ENCODE assay signal across 24 cellular contexts in the genomic region with DNA sequence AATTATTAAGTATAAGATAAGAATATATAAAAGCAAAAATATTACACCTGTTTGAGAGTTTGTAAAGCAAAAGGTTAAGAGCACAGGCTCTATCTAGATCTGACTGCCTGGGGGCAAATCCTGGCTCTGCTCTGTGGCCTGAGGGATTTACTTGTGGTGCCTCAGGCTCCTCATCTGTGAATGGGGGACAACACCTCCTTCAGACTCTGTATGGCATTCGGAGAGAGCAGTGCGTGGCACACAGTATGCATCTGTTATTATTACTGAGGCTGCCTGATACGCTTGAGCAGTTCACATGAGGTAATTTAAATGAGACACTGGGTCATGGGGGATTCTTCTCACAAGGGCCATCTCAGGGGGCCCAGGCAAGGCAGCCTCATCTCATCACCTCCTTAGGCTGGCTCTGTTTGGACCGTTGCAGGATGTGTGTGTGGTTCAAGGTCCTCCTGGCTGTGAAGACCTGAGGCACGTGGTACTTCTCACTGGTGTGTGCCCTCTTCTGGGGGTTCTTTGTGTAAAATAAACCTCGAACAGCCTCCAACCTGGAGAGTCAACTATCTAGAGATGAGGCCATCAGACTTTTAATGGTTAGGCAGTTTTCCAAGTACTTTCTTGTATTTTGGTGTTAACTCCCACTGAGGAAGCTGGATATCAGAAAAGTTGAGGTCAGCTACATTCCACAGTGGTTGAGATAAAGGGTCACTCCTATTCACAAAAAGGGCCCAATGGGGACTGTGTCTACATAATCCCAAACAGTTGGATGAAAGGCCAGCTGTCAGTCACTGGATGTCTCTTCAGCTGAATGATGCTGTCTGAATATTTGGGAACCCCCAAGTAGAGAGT.
"Had no signal": no experiment of that assay in that cellular context is flagged by ENCODE, and none has a peak within 500 bp of the region (broad histone marks: within the 10 kb centered on the region; RNA-seq: fewer than 3 reads in every experiment).

No MANE protein-coding gene starts in this region.

- H3K27ac Mint-ChIP-seq: activated CD8-positive, alpha-beta T cell treated with anti-CD3 and anti-CD28 coated beads for 36 hours; activated T-cell treated with anti-CD3 and anti-CD28 coated beads, Interleukin-2, amount 50 U/mL, for 72 hours; nephron progenitor cell had no signal

- H3K4me3 ChIP-seq: prostate gland, smooth muscle cell, transverse colon, vagina had no signal

- H3K27me3 ChIP-seq: foreskin keratinocyte, vagina had no signal

- H3K4me1 ChIP-seq: foreskin keratinocyte had no signal

- H3K9me3 Mint-ChIP-seq: activated CD8-positive, alpha-beta T cell treated with anti-CD3 and anti-CD28 coated beads for 36 hours; activated naive CD8-positive, alpha-beta T cell treated with anti-CD3 and anti-CD28 coated beads, Interleukin-2, amount 10 ng/mL, durations not matched to agents 7 days and 5 days; activated T-cell treated with anti-CD3 and anti-CD28 coated beads, Interleukin-2, amount 50 U/mL, for 72 hours; nephron progenitor cell had no signal

- H3K4me3 Mint-ChIP-seq: activated naive CD8-positive, alpha-beta T cell treated with anti-CD3 and anti-CD28 coated beads, Interleukin-2, amount 10 ng/mL, durations not matched to agents 7 days and 5 days had no signal

- ATAC-seq: activated CD8-positive, alpha-beta T cell treated with anti-CD3 and anti-CD28 coated beads for 36 hours; activated T-cell treated with anti-CD3 and anti-CD28 coated beads, Interleukin-2, amount 50 U/mL, for 72 hours; foreskin keratinocyte; left ventricle myocardium superior; right cardiac atrium; stimulated activated naive CD8-positive, alpha-beta T cell treated with anti-CD3 and anti-CD28 coated beads, Interleukin-15, Interleukin-2, amounts not matched to agents 100 U/mL and 50 U/mL, for 24 hours had no signal

- DNase-seq: activated CD4-positive, alpha-beta T cell treated with anti-CD3 and anti-CD28 coated beads for 4 hours; activated CD8-positive, alpha-beta memory T cell treated with anti-CD3 and anti-CD28 coated beads, Interleukin-2, amount 50 U/mL, for 4 hours; activated CD8-positive, alpha-beta T cell treated with anti-CD3 and anti-CD28 coated beads for 36 hours; activated naive CD4-positive, alpha-beta T cell; activated naive CD8-positive, alpha-beta T cell treated with anti-CD3 and anti-CD28 coated beads, Interleukin-2, amount 10 ng/mL, durations not matched to agents 7 days and 5 days; activated T-cell treated with anti-CD3 and anti-CD28 coated beads, Interleukin-2, amount 50 U/mL, for 72 hours; aorta; cerebellar nuclear complex; effector CD8-positive, alpha-beta T cell; foreskin keratinocyte; kidney glomerular epithelial cell; left ventricle myocardium superior; mesenchymal stem cell; nephron progenitor cell; occipital lobe; right cardiac atrium; stimulated activated CD4-positive, alpha-beta T cell treated with anti-CD3 and anti-CD28 coated beads, Interleukin-4, amount 100 ng/mL, for 4 hours; stimulated activated CD8-positive, alpha-beta memory T cell treated with anti-CD3 and anti-CD28 coated beads, Interleukin-4, amount 100 ng/mL, for 48 hours; stimulated activated naive CD8-positive, alpha-beta T cell treated with anti-CD3 and anti-CD28 coated beads, Interleukin-15, Interleukin-2, amounts not matched to agents 100 U/mL and 50 U/mL, for 24 hours; T1000; transverse colon had no signal

- H3K27me3 Mint-ChIP-seq: activated CD8-positive, alpha-beta T cell treated with anti-CD3 and anti-CD28 coated beads for 36 hours had no signal

- H3K36me3 ChIP-seq: prostate gland, transverse colon, vagina had no signal

- H3K9me3 ChIP-seq: prostate gland, transverse colon, vagina had no signal

- H3K27ac ChIP-seq: foreskin keratinocyte, prostate gland, transverse colon, vagina had no signal
